In the genomic region with DNA sequence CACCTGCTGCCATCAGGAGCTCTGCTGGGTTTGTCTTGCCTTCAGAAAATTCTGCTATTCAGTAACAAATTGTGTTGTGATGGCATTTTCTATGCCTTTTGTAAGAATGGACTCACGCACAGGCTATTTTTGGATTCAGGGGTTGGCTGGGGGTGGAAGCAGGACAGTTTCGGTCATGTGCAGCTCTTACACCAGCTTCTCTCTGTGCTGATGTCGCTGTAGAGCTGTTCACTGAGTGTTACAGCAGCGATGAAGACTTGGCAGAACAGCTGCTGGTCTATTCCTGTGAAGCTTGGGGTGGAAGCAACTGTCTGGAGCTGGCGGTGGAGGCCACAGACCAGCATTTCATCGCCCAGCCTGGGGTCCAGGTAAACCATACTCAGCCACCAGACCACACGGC, we compare ENCODE assay signal across 1 cellular context.
TF ChIP-seq lines count a peak whose summit lies in the region.

No MANE protein-coding gene starts in this region.

TF ChIP-seq in GM12878, 131 proteins besides CTCF, POLR2A, EP300 and RAD21:
- TF ChIP-seq MTA3 (IDR thresholded peaks at IDR 0.05; ENCODE audit: borderline replicate concordance, low read length) (no peak), DPF2 (IDR thresholded peaks at IDR 0.05) (peak; percentile 38; the same call in 1 of the 2 replicates), MEF2B (IDR thresholded peaks at IDR 0.05; ENCODE audit: partially characterized antibody, poor library complexity, severe bottlenecking) (peak; percentile 42), MEF2A (IDR thresholded peaks at IDR 0.05; ENCODE audit: insufficient read depth, low read depth, low read length) (0 out of 2 replicates have a peak, but pooled peaks have one; percentile 16), ZZZ3 (IDR thresholded peaks at IDR 0.05; ENCODE audit: control insufficient read depth, insufficient read length, low read depth) (no peak), BHLHE40 (IDR thresholded peaks at IDR 0.05; ENCODE audit: borderline replicate concordance in 1 of 2, low read depth in 2 of 2, low read length in 1 of 2) (peak; percentile 33 to 91; a peak in 3 of 4 replicates)
